Comparison of ENCODE assay signal across 1 cellular context in the genomic region with DNA sequence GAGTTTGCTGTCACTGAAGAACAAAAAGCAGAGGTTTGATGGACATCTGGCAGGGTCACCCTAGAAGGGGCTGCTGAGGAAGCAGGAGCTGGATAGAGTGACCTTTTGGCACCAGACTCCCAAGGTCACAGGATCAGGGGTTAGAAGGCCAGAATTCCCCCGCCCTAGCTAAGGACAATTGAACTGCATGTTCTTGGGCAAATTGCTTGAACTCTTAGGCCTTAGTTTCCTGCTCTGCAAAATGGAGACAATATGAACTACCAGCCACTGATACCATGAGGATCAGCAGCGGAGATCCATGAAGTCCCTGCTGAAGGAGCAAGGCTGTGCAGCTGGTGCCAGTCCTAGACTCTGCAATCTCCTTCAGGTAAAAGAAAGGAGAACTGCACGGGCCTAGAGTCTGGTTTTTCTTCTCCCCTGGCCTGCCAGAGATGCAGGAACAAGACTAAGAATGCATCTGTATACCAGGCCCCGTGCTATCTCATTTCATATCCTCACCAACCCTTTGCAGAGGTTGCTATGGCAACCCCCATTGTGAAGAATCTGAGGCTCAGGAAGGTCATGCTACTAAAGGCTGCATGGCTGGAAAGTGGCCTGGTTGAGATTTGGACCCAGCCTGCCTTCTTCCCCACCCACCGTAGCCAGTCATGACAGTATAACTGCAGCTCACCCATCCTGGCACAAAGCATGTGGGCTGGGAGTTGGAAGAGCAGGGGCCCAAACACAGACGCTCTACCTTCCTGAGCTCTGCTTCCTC.
TF ChIP-seq lines count a peak whose summit lies in the region.

No MANE protein-coding gene starts in this region.

TF ChIP-seq in GM23338, 12 proteins besides CTCF, POLR2A, EP300 and RAD21 (continued from another document):
- no peak for TF ChIP-seq REST (IDR thresholded peaks at IDR 0.05; ENCODE audit: unreplicated experiment)
- no peak for TF ChIP-seq ZNF462 (CRISPR knock-in tag; IDR thresholded peaks at IDR 0.05)
- TF ChIP-seq EZH2 (IDR thresholded peaks at IDR 0.05; ENCODE audit: low read depth, unreplicated experiment) = no peak
- no peak for TF ChIP-seq STAT1 (IDR thresholded peaks at IDR 0.05; ENCODE audit: unreplicated experiment)
- no peak for TF ChIP-seq ZNF331 (CRISPR knock-in tag; IDR thresholded peaks at IDR 0.05; ENCODE audit: low read depth)
